In the genomic region with DNA sequence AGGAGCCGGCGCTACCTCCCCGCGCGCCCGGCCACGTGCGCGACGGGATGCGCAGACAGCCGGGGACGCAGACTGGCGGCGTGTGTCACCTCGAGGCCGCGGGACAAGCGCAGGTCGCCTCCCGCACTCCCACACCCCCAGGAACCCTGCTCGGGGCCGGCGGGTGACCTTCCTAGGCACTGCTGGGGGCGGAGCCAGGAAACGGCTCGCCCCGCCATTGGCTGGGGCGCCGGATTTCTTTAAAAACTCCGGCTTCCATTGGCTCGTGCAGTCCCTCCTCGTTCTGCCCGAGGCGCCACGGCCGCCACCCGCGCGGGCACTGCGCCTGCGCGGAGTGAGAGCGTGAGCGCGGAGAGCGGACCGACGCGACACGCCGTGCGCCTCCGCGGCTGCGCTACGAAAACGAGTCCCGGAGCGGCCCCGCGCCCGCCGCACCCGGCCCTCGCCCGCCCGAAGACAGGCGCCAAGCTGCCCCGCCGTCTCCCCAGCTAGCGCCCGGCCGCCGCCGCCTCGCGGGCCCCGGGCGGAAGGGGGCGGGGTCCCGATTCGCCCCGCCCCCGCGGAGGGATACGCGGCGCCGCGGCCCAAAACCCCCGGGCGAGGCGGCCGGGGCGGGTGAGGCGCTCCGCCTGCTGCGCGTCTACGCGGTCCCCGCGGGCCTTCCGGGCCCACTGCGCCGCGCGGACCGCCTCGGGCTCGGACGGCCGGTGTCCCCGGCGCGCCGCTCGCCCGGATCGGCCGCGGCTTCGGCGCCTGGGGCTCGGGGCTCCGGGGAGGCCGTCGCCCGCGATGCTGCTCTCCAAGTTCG, we compare ENCODE assay signal across 1 cellular context.
TF ChIP-seq lines count a peak whose summit lies in the region.

Gene PIM3 (plus strand): TSS at position 614 of the 808 bp plus-strand sequence. CDS start 176 bp downstream, at position 790.

TF ChIP-seq in HepG2, 621 proteins besides CTCF, POLR2A, EP300 and RAD21 (continued from another document):
- TF ChIP-seq RNF219 (CRISPR knock-in tag; IDR thresholded peaks at IDR 0.05) (no peak; the same call in 1 of the 2 replicates), HNRNPH1 (optimal IDR thresholded peaks at IDR 0.05; ENCODE audit: low read depth, low read length) (peak; percentile 97), HDAC1 (CRISPR knock-in tag; IDR thresholded peaks at IDR 0.05) (peak; percentile 84; the same call in 1 of the 2 replicates), ZFX (CRISPR knock-in tag; IDR thresholded peaks at IDR 0.05; ENCODE audit: low read depth) (peak; percentile 66), RARA (CRISPR knock-in tag; IDR thresholded peaks at IDR 0.05) (peak; percentile 81), ZNF12 (CRISPR knock-in tag; IDR thresholded peaks at IDR 0.05) (no peak), ZSCAN31 (CRISPR knock-in tag; IDR thresholded peaks at IDR 0.05; ENCODE audit: low read depth) (peak; percentile 87; the same call in 1 of the 2 replicates), KMT2A (CRISPR knock-in tag; IDR thresholded peaks at IDR 0.05) (no peak), SYNCRIP (IDR thresholded peaks at IDR 0.05; ENCODE audit: insufficient read depth, low read depth, low read length) (no peak), REPIN1 (CRISPR knock-in tag; IDR thresholded peaks at IDR 0.05; ENCODE audit: borderline replicate concordance, low read depth) (peak; percentile 57; the same call in 1 of the 2 replicates), ZNF615 (CRISPR knock-in tag; IDR thresholded peaks at IDR 0.05; ENCODE audit: borderline replicate concordance) (no peak), ZNF337 (CRISPR knock-in tag; IDR thresholded peaks at IDR 0.05; ENCODE audit: borderline replicate concordance, low read depth) (no peak), POLR2G (IDR thresholded peaks at IDR 0.05; ENCODE audit: low read depth, low read length) (peak; percentile 85), CCDC6 (CRISPR knock-in tag; IDR thresholded peaks at IDR 0.05) (peak; percentile 89), TSC22D2 (CRISPR knock-in tag; IDR thresholded peaks at IDR 0.05; ENCODE audit: borderline replicate concordance) (no peak; the same call in 1 of the 2 replicates), TCF12 (IDR thresholded peaks at IDR 0.05) (no peak), TCF12 (CRISPR knock-in tag; IDR thresholded peaks at IDR 0.05) (peak; percentile 74; the same call in 1 of the 2 replicates), TMF1 (CRISPR knock-in tag; IDR thresholded peaks at IDR 0.05; ENCODE audit: low read depth) (peak; percentile 59; the same call in 1 of the 2 replicates), RERE (CRISPR knock-in tag; IDR thresholded peaks at IDR 0.05; ENCODE audit: low read depth) (0 out of 2 replicates have a peak, but pooled peaks have one; percentile 21), MYNN (CRISPR knock-in tag; IDR thresholded peaks at IDR 0.05; ENCODE audit: low read depth) (no peak), SAFB2 (CRISPR knock-in tag; IDR thresholded peaks at IDR 0.05; ENCODE audit: borderline replicate concordance, low read depth) (peak; percentile 25; the same call in 1 of the 2 replicates), KLF6 (CRISPR knock-in tag; IDR thresholded peaks at IDR 0.05) (no peak), DMAP1 (CRISPR knock-in tag; IDR thresholded peaks at IDR 0.05) (peak; percentile 88), ARID2 (CRISPR knock-in tag; IDR thresholded peaks at IDR 0.05; ENCODE audit: borderline replicate concordance) (no peak), ZNF441 (CRISPR knock-in tag; IDR thresholded peaks at IDR 0.05; ENCODE audit: borderline replicate concordance) (peak; percentile 83; the same call in 1 of the 2 replicates), BCL6 (CRISPR knock-in tag; IDR thresholded peaks at IDR 0.05) (peak; percentile 58; the same call in 1 of the 2 replicates), CEBPB (IDR thresholded peaks at IDR 0.05; ENCODE audit: borderline replicate concordance, low read depth, low read length) (no peak), YEATS4 (CRISPR knock-in tag; IDR thresholded peaks at IDR 0.05; ENCODE audit: borderline replicate concordance) (peak; percentile 89), SRSF9 (IDR thresholded peaks at IDR 0.05; ENCODE audit: borderline replicate concordance, insufficient read depth, low read depth, low read length, poor library complexity, severe bottlenecking) (no peak), SRSF4 (IDR thresholded peaks at IDR 0.05; ENCODE audit: low read depth, low read length, poor library complexity, severe bottlenecking) (peak; percentile 61), STAT5B (CRISPR knock-in tag; IDR thresholded peaks at IDR 0.05) (no peak)
- TF ChIP-seq, protein P1, sequence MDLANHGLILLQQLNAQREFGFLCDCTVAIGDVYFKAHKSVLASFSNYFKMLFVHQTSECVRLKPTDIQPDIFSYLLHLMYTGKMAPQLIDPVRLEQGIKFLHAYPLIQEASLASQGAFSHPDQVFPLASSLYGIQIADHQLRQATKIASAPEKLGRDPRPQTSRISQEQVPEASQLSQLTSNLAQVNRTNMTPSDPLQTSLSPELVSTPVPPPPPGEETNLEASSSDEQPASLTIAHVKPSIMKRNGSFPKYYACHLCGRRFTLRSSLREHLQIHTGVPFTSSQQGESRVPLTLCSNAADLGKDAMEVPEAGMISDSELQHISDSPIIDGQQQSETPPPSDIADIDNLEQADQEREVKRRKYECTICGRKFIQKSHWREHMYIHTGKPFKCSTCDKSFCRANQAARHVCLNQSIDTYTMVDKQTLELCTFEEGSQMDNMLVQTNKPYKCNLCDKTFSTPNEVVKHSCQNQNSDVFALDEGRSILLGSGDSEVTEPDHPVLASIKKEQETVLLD (CRISPR knock-in tag; IDR thresholded peaks at IDR 0.05; ENCODE audit: low read depth), result peak; percentile 71; the same call in 1 of the 2 replicates
- TF ChIP-seq, protein P2, sequence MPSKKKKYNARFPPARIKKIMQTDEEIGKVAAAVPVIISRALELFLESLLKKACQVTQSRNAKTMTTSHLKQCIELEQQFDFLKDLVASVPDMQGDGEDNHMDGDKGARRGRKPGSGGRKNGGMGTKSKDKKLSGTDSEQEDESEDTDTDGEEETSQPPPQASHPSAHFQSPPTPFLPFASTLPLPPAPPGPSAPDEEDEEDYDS (CRISPR knock-in tag; IDR thresholded peaks at IDR 0.05), result peak; percentile 99
- TF ChIP-seq, protein P3, sequence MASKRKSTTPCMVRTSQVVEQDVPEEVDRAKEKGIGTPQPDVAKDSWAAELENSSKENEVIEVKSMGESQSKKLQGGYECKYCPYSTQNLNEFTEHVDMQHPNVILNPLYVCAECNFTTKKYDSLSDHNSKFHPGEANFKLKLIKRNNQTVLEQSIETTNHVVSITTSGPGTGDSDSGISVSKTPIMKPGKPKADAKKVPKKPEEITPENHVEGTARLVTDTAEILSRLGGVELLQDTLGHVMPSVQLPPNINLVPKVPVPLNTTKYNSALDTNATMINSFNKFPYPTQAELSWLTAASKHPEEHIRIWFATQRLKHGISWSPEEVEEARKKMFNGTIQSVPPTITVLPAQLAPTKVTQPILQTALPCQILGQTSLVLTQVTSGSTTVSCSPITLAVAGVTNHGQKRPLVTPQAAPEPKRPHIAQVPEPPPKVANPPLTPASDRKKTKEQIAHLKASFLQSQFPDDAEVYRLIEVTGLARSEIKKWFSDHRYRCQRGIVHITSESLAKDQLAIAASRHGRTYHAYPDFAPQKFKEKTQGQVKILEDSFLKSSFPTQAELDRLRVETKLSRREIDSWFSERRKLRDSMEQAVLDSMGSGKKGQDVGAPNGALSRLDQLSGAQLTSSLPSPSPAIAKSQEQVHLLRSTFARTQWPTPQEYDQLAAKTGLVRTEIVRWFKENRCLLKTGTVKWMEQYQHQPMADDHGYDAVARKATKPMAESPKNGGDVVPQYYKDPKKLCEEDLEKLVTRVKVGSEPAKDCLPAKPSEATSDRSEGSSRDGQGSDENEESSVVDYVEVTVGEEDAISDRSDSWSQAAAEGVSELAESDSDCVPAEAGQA (IDR thresholded peaks at IDR 0.05; ENCODE audit: low read depth), result no peak; the same call in 1 of the 2 replicates
- TF ChIP-seq, protein P3 (CRISPR knock-in tag; IDR thresholded peaks at IDR 0.05; ENCODE audit: borderline replicate concordance), result 0 out of 2 replicates have a peak, but pooled peaks have one; percentile 57
- TF ChIP-seq, protein P4, sequence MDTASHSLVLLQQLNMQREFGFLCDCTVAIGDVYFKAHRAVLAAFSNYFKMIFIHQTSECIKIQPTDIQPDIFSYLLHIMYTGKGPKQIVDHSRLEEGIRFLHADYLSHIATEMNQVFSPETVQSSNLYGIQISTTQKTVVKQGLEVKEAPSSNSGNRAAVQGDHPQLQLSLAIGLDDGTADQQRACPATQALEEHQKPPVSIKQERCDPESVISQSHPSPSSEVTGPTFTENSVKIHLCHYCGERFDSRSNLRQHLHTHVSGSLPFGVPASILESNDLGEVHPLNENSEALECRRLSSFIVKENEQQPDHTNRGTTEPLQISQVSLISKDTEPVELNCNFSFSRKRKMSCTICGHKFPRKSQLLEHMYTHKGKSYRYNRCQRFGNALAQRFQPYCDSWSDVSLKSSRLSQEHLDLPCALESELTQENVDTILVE (CRISPR knock-in tag; IDR thresholded peaks at IDR 0.05), result 0 out of 2 replicates have a peak, but pooled peaks have one; percentile 32
